In the genomic region with DNA sequence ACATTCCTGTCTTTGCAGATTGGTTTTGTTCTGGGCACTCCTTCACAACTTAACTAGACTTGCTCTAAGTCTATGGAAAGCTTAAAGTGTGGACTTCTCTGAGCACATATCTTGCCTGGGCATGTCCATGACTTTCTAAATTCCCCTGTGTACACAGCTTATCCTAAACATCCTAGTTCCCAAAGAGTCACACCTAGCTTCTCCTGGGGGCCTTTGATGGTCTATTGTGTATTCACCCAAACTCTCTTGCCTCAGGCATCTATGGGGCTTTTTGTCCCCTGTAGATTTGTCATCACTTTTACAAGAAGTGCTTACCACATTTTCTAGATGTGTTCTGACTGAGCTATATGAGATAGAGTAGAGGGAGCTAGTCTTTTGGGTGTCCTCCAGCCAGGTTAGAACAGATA, we compare ENCODE assay signal across 1 cellular context.
TF ChIP-seq lines count a peak whose summit lies in the region.

No MANE protein-coding gene starts in this region.

TF ChIP-seq in HCT116, 20 proteins besides CTCF, POLR2A, EP300 and RAD21:
- TF ChIP-seq EZH2 (IDR thresholded peaks at IDR 0.05) (no peak), YY1 (IDR thresholded peaks at IDR 0.05; ENCODE audit: extremely low read depth, insufficient replicate concordance, low read depth, low read length) (no peak), SIN3A (IDR thresholded peaks at IDR 0.05; ENCODE audit: low read depth) (no peak), MAX (IDR thresholded peaks at IDR 0.05) (no peak), EZH2phosphoT487 (IDR thresholded peaks at IDR 0.05; ENCODE audit: borderline replicate concordance) (no peak), CEBPB (IDR thresholded peaks at IDR 0.05; ENCODE audit: low read depth) (no peak), TCF7L2 (IDR thresholded peaks at IDR 0.05; ENCODE audit: borderline replicate concordance, extremely low read depth, insufficient read depth, insufficient read length) (no peak), SRF (IDR thresholded peaks at IDR 0.05; ENCODE audit: low read depth) (no peak), ZFX (IDR thresholded peaks at IDR 0.05) (no peak), ZNF274 (IDR thresholded peaks at IDR 0.05; ENCODE audit: low read depth, low read length) (no peak), FOSL1 (IDR thresholded peaks at IDR 0.05; ENCODE audit: low read depth) (no peak), ELF1 (IDR thresholded peaks at IDR 0.05; ENCODE audit: borderline replicate concordance, low read depth) (no peak), ATF3 (IDR thresholded peaks at IDR 0.05) (no peak), POLR2AphosphoS5 (IDR thresholded peaks at IDR 0.05; ENCODE audit: low read depth, low read length) (no peak), EGR1 (IDR thresholded peaks at IDR 0.05; ENCODE audit: low read depth) (no peak), SP1 (IDR thresholded peaks at IDR 0.05; ENCODE audit: low read depth) (no peak)
- TF ChIP-seq, protein P1, sequence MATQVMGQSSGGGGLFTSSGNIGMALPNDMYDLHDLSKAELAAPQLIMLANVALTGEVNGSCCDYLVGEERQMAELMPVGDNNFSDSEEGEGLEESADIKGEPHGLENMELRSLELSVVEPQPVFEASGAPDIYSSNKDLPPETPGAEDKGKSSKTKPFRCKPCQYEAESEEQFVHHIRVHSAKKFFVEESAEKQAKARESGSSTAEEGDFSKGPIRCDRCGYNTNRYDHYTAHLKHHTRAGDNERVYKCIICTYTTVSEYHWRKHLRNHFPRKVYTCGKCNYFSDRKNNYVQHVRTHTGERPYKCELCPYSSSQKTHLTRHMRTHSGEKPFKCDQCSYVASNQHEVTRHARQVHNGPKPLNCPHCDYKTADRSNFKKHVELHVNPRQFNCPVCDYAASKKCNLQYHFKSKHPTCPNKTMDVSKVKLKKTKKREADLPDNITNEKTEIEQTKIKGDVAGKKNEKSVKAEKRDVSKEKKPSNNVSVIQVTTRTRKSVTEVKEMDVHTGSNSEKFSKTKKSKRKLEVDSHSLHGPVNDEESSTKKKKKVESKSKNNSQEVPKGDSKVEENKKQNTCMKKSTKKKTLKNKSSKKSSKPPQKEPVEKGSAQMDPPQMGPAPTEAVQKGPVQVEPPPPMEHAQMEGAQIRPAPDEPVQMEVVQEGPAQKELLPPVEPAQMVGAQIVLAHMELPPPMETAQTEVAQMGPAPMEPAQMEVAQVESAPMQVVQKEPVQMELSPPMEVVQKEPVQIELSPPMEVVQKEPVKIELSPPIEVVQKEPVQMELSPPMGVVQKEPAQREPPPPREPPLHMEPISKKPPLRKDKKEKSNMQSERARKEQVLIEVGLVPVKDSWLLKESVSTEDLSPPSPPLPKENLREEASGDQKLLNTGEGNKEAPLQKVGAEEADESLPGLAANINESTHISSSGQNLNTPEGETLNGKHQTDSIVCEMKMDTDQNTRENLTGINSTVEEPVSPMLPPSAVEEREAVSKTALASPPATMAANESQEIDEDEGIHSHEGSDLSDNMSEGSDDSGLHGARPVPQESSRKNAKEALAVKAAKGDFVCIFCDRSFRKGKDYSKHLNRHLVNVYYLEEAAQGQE (IDR thresholded peaks at IDR 0.05; ENCODE audit: low read depth) = no peak
